8 cellular contexts compared by ENCODE assay signal in the genomic region with DNA sequence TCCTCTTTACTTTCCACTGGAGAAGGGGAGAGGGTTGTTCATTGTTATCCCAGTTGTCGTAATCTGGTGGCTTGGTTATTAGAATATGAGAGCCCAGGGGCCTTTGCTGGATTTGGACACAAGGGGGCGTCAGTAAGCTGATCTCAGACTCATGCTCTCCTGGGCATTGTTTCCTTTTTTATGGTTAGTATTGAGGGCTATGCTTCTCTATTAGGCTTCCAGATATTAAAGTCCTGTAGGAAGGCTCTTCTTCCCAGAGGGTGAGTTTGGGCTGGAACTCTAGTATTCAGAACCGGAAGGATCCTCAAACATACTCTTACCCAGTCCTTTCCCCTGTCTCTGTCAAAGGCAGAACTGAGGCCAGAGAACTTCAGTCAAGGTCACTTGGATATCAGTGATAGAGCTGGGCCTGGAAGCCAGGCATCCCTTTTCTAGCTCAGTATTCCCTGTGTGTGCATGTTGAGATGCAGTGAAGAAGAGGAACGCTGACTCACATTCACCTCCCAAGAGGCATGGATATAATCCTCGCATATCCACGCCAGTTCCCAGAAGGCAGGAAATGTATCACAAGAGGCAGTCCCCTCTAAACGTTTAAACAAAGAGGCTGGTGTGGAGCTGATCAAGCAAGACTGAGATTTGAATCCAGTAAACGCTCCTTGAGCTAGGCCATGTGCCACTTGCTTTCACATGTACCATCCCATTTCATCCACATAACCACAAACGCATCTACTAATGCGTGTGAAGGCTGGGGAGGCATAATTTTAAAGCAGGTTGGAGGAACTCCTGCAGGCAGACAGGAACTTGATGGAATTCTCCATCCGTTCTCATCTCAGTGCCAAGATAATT. TPM values are rescaled to one million over a fixed set of nuclear protein-coding genes. Genes with fewer than 3 reads are reported as not detected.
DNase-seq lines count a peak whose midpoint lies in the region; ATAC-seq, FAIRE-seq and TF ChIP-seq lines count a peak whose summit lies in the region.

No MANE protein-coding gene starts in this region.

- H3K27me3 Mint-ChIP-seq in Caco-2 (ENCODE audit: insufficient read depth, unreplicated experiment), result no peaks in the 10 kb centered on the region

- ATAC-seq in thoracic aorta (ENCODE audit: insufficient number of reproducible peaks, low FRiP score, low read depth) (no peak), HG03432 (IDR thresholded peaks at IDR 0.05; ENCODE audit: unreplicated experiment) (no peak)

- H3K9me3 ChIP-seq in Caco-2 (no peaks in the 10 kb centered on the region), osteoblast (ENCODE audit: low read depth, low read length) (no peaks in the 10 kb centered on the region), thoracic aorta (no peaks in the 10 kb centered on the region)

- intact Hi-C loops in Caco-2 (cut with micrococcal nuclease; ENCODE audit: unreplicated experiment), result loop anchor here (1.0 to 2.0 kb wide), 3 partner anchors 54 to 260 kb away; a partner anchor contains a TSS

- CTCF ChIA-PET in Caco-2 (lab: Charles Lee), result interaction anchor here (0.6 to 1.5 kb wide), 4 partner anchors 91 to 913 kb away, joined by 3 to 9 read pairs (median 4); no protein-coding TSS in a partner anchor

- peak overlapping the region; percentile 80 for H3K27ac ChIP-seq in osteoblast (ENCODE audit: low read depth, low read length)
- H3K27ac ChIP-seq in thoracic aorta, result no peak overlapping the region

- no peaks in the 10 kb centered on the region for H3K36me3 Mint-ChIP-seq in Caco-2 (ENCODE audit: insufficient read depth, unreplicated experiment)

- TF ChIP-seq CTCF in Caco-2 (IDR thresholded peaks at IDR 0.05; ENCODE audit: insufficient read depth in 1 of 2, low read depth in 1 of 2, low read length in 1 of 2, severe bottlenecking in 1 of 2, unreplicated experiment in 1 of 2) (peak; percentile 87 to 88), osteoblast (IDR thresholded peaks at IDR 0.05; ENCODE audit: extremely low read depth, low read depth, low read length) (peak; percentile 98), thoracic aorta (IDR thresholded peaks at IDR 0.05) (peak; percentile 61)

- peak overlapping the region; percentile 49 for H2AFZ ChIP-seq in osteoblast (ENCODE audit: low read length)

- DNase-seq in Caco-2 (peak in 1 of 2 experiments; percentile 72), HuH-7 (ENCODE audit: low spot score) (peak; percentile 81), RCC 7860 (ENCODE audit: low spot score) (peak; percentile 27), frontal cortex (ENCODE audit: low spot score in 2 of 2) (peak; percentile 54 to 71), osteoblast (ENCODE audit: insufficient read length, low spot score, missing footprints) (peak; percentile 92), thoracic aorta (ENCODE audit: low spot score) (no peak)
- peak; percentile 8 for DNase-seq in activated effector memory CD4-positive, alpha-beta T cell treated with Interleukin-2 at 50 U/mL for 16 hours

- no peaks in the 10 kb centered on the region for H3K4me1 Mint-ChIP-seq in Caco-2 (ENCODE audit: low read depth, unreplicated experiment)

- H3K4me1 ChIP-seq in Caco-2, result no peaks in the 10 kb centered on the region
- H3K4me1 ChIP-seq in osteoblast (ENCODE audit: insufficient read depth, low read length), result peaks cover 17% of the 10 kb centered on the region
- no peaks in the 10 kb centered on the region for H3K4me1 ChIP-seq in thoracic aorta (ENCODE audit: control insufficient read depth in 1 of 2, low read depth in 2 of 2)

- H3K4me2 ChIP-seq in osteoblast (ENCODE audit: insufficient read depth, low read length), result peak overlapping the region; percentile 51

- H3K27me3 ChIP-seq in Caco-2 (replicated peaks; ENCODE audit: control insufficient read depth, insufficient read depth, low read length) (no peaks in the 10 kb centered on the region), osteoblast (ENCODE audit: insufficient read depth, low read length) (no peaks in the 10 kb centered on the region), thoracic aorta (replicated peaks; ENCODE audit: insufficient read depth) (no peaks in the 10 kb centered on the region)

- H3K4me3 ChIP-seq in Caco-2 (ENCODE audit: low read depth, low read length), result no peak overlapping the region
- H3K4me3 ChIP-seq in osteoblast (ENCODE audit: insufficient read depth, low read length), result no peak overlapping the region
- H3K4me3 ChIP-seq in thoracic aorta, result no peak overlapping the region

- no peaks in the 10 kb centered on the region; the same call in 1 of the 2 replicates for H3K36me3 ChIP-seq in Caco-2 (ENCODE audit: control insufficient read depth, insufficient read depth, low read length)
- H3K36me3 ChIP-seq in osteoblast (ENCODE audit: insufficient read depth, low read length), result peaks cover 65% of the 10 kb centered on the region
- H3K36me3 ChIP-seq in thoracic aorta, result peaks cover 60% of the 10 kb centered on the region

- no peaks in the 10 kb centered on the region for H3K9me3 Mint-ChIP-seq in Caco-2 (ENCODE audit: unreplicated experiment)

- BruUV-seq in Caco-2 (replicated peaks; lab: Mats Ljungman, UMichigan), result no TSS peak

- no peak overlapping the region for H3K4me3 Mint-ChIP-seq in Caco-2 (ENCODE audit: unreplicated experiment)

- POLR2A ChIA-PET in Caco-2 (lab: Charles Lee), result no interaction called here

- no peaks in the 10 kb centered on the region for H3K79me2 ChIP-seq in osteoblast (ENCODE audit: insufficient read depth, low read length)

- FAIRE-seq in RCC 7860 (lab: Jason Lieb, UNC) (no peak), frontal cortex (lab: Jason Lieb, UNC) (peak; percentile 44)

- H3K27ac Mint-ChIP-seq in Caco-2 (ENCODE audit: unreplicated experiment), result no peak overlapping the region

- H4K20me1 ChIP-seq in osteoblast (ENCODE audit: insufficient read depth, low read length), result no peaks in the 10 kb centered on the region

RNA-seq across cellular contexts. Expression of a gene that starts 41.6 kb away (rescaled TPM):
- total RNA-seq in Caco-2 (2022) (38.4 and 40.2 TPM in 2 replicates), frontal cortex (15.5 TPM), osteoblast (34.8 and 40.9 TPM in 2 replicates), thoracic aorta (10 to 100 TPM; 41.4 to 75.3 TPM)

RNA-seq across cellular contexts. Expression of a gene that starts 41.9 kb away (rescaled TPM):
- total RNA-seq in Caco-2 (2022) (40.2 and 41.5 TPM in 2 replicates), frontal cortex (42.8 TPM), osteoblast (94.6 and 102 TPM in 2 replicates), thoracic aorta (100 to 1,000 TPM; 109 to 271 TPM)

RNA-seq across cellular contexts. Expression of a gene that starts 54.3 kb away (rescaled TPM):
- total RNA-seq in Caco-2 (2022), result 42.3 and 48.9 TPM in 2 replicates
- total RNA-seq in frontal cortex, result 13.9 TPM
- 34.4 and 35.7 TPM in 2 replicates for total RNA-seq in osteoblast
- 10 to 100 TPM; 18.7 to 32.4 TPM for total RNA-seq in thoracic aorta

RNA-seq across cellular contexts. Expression of a gene that starts 54.6 kb away (rescaled TPM):
- total RNA-seq in Caco-2 (2022), result 28.4 and 28.9 TPM in 2 replicates
- 14.3 TPM for total RNA-seq in frontal cortex
- 31.1 and 31.2 TPM in 2 replicates for total RNA-seq in osteoblast
- 10 to 100 TPM in 1 of 2 donors, 1 to 10 TPM in 1; 4.7 to 19.0 TPM for total RNA-seq in thoracic aorta
